In genomic region chr19:13026478-13026999, GRCh38 we compare ENCODE assay signal across 9 cellular contexts. TPM values are rescaled to one million over a fixed set of nuclear protein-coding genes. Genes with fewer than 3 reads are reported as not detected.
A peak's percentile ranks its signal among the peaks of the same experiment; 100 is the strongest.
DNase-seq lines count a peak whose midpoint lies in the region; ATAC-seq and TF ChIP-seq lines count a peak whose summit lies in the region.
"Had no signal": no experiment of that assay in that cellular context is flagged by ENCODE, and none has a peak within 500 bp of the region (broad histone marks: within the 10 kb centered on the region; RNA-seq: fewer than 3 reads in every experiment).

No MANE protein-coding gene starts in this region.

- H3K36me3 Mint-ChIP-seq in brain: peaks cover 32% of the 10 kb centered on the region
- peaks cover 2% of the 10 kb centered on the region for H3K36me3 Mint-ChIP-seq in activated naive CD4-positive, alpha-beta T cell treated with anti-CD3 and anti-CD28 coated beads, Interleukin-2, amount 10 ng/mL, durations not matched to agents 7 days and 5 days

- H3K9me3 ChIP-seq in A673 (ENCODE audit: low read depth, low read length, poor library complexity, severe bottlenecking) (no peaks in the 10 kb centered on the region), lower lobe of right lung (no peaks in the 10 kb centered on the region)

- H3K4me3 ChIP-seq in A673 (ENCODE audit: low read depth, low read length, poor library complexity, severe bottlenecking): peak overlapping the region; percentile 30
- H3K4me3 ChIP-seq in lower lobe of right lung: peak overlapping the region; percentile 55

- H3K27me3 ChIP-seq in A673 (replicated peaks; ENCODE audit: insufficient read depth, low read depth, low read length, poor library complexity) (no peaks in the 10 kb centered on the region), lower lobe of right lung (ENCODE audit: low read depth) (no peaks in the 10 kb centered on the region)

- peaks cover 95% of the 10 kb centered on the region for H3K27me3 Mint-ChIP-seq in brain
- peaks cover 81% of the 10 kb centered on the region for H3K27me3 Mint-ChIP-seq in activated naive CD4-positive, alpha-beta T cell treated with anti-CD3 and anti-CD28 coated beads, Interleukin-2, amount 10 ng/mL, durations not matched to agents 7 days and 5 days

- peak overlapping the region in 3 of 5 experiments; percentile 96 to 98 (median 98) for H3K27ac Mint-ChIP-seq in brain
- no peak overlapping the region for H3K27ac Mint-ChIP-seq in activated naive CD4-positive, alpha-beta T cell treated with anti-CD3 and anti-CD28 coated beads, Interleukin-2, amount 10 ng/mL, durations not matched to agents 7 days and 5 days

- CTCF ChIA-PET in A673 (lab: Charles Lee): interaction anchor here (0.5 to 0.7 kb wide), 3 partner anchors 49 to 251 kb away, joined by 4 to 5 read pairs (median 5); no protein-coding TSS in a partner anchor
- CTCF ChIA-PET in activated naive CD4-positive, alpha-beta T cell treated with anti-CD3 and anti-CD28 coated beads, Interleukin-2, amount 10 ng/mL, durations not matched to agents 7 days and 5 days (lab: Charles Lee): no interaction called here

- no TSS peak for BruUV-seq in A673 (replicated peaks; lab: Mats Ljungman, UMichigan)

- H3K9me3 Mint-ChIP-seq in brain: peaks cover 0 to 11% (median 4%) of the 10 kb centered on the region in 5 experiments
- H3K9me3 Mint-ChIP-seq in activated naive CD4-positive, alpha-beta T cell treated with anti-CD3 and anti-CD28 coated beads, Interleukin-2, amount 10 ng/mL, durations not matched to agents 7 days and 5 days: no peaks in the 10 kb centered on the region

- TF ChIP-seq CTCF in A673 (conservative IDR thresholded peaks at IDR 0.05; ENCODE audit: low read depth, low read length): no peak
- TF ChIP-seq CTCF in brain (conservative IDR thresholded peaks at IDR 0.05): no peak
- no peak for TF ChIP-seq CTCF in lower lobe of right lung (IDR thresholded peaks at IDR 0.05)

- peak overlapping the region in 4 of 5 experiments; percentile 81 to 95 (median 91) for H3K4me3 Mint-ChIP-seq in brain
- H3K4me3 Mint-ChIP-seq in activated naive CD4-positive, alpha-beta T cell treated with anti-CD3 and anti-CD28 coated beads, Interleukin-2, amount 10 ng/mL, durations not matched to agents 7 days and 5 days: no peak overlapping the region

- H3K36me3 ChIP-seq in A673 (ENCODE audit: insufficient read depth, low read length, poor library complexity, severe bottlenecking): peaks cover 9% of the 10 kb centered on the region
- no peaks in the 10 kb centered on the region for H3K36me3 ChIP-seq in lower lobe of right lung

- ATAC-seq in lower lobe of right lung (peak; percentile 68 to 76), GM18873 (IDR thresholded peaks at IDR 0.05; ENCODE audit: low FRiP score, unreplicated experiment) (no peak), sciatic nerve (no peak)

- H3K27ac ChIP-seq in A673 (ENCODE audit: low read depth, low read length, poor library complexity, severe bottlenecking) (peak overlapping the region; percentile 66), lower lobe of right lung (peak overlapping the region; percentile 87)

- H3K4me1 Mint-ChIP-seq in brain: peaks cover 64% of the 10 kb centered on the region
- peaks cover 23% of the 10 kb centered on the region for H3K4me1 Mint-ChIP-seq in activated naive CD4-positive, alpha-beta T cell treated with anti-CD3 and anti-CD28 coated beads, Interleukin-2, amount 10 ng/mL, durations not matched to agents 7 days and 5 days

- DNase-seq in A673 (ENCODE audit: low spot score) (no peak), NCI-H1105 treated with DMSO at 0.1 percent for 48 hours (lab: John Stamatoyannopoulos, UW) (peak; percentile 86), lower lobe of right lung (no peak), NCI-H1694 treated with DMSO at 0.1 percent for 48 hours (lab: John Stamatoyannopoulos, UW) (no peak), sciatic nerve (ENCODE audit: low spot score) (no peak)
- DNase-seq in activated naive CD4-positive, alpha-beta T cell treated with anti-CD3 and anti-CD28 coated beads, Interleukin-2, amount 10 ng/mL, durations not matched to agents 7 days and 5 days: no peak
- DNase-seq: T1000 had no signal

- intact Hi-C loops in A673 (cut with micrococcal nuclease; ENCODE audit: unreplicated experiment): no loop called here
- intact Hi-C loops in lower lobe of right lung (cut with DNase I): no loop called here
- intact Hi-C loops in sciatic nerve (cut with DNase I): no loop called here

- H3K4me1 ChIP-seq in A673 (ENCODE audit: insufficient read depth, low read length, poor library complexity, severe bottlenecking): peaks cover 35% of the 10 kb centered on the region
- H3K4me1 ChIP-seq in lower lobe of right lung: peaks cover 95% of the 10 kb centered on the region

- POLR2A ChIA-PET in A673 (lab: Charles Lee; ENCODE audit: low non-redundant PET): no interaction called here

RNA-seq across cellular contexts. Expression of gene NFIX, which starts 31.3 kb away (rescaled TPM):
- total RNA-seq in A673 (2021) (69.7 and 77.9 TPM in 2 replicates), lower lobe of right lung (146 TPM), sciatic nerve (131 TPM)
- 239 TPM for polyA plus RNA-seq in brain (ENCODE audit: insufficient read depth, low read depth, low replicate concordance)

RNA-seq across cellular contexts. Expression of gene DAND5, which starts 57.2 kb away (rescaled TPM):
- total RNA-seq in A673 (2021) (0.17 TPM in 2 replicates), lower lobe of right lung (0.32 TPM), sciatic nerve (not detected)
- polyA plus RNA-seq in brain (ENCODE audit: insufficient read depth, low read depth, low replicate concordance): 0.56 TPM

Comparison
In these comparisons a context has a peak if more than half of its experiments do, and no peak if none do; other contexts are left out.
1. ATAC-seq: peak in lower lobe of right lung (2 of 2); none in GM18873 (single experiment) and sciatic nerve (single experiment).